1 cellular context compared by ENCODE assay signal in the genomic region with DNA sequence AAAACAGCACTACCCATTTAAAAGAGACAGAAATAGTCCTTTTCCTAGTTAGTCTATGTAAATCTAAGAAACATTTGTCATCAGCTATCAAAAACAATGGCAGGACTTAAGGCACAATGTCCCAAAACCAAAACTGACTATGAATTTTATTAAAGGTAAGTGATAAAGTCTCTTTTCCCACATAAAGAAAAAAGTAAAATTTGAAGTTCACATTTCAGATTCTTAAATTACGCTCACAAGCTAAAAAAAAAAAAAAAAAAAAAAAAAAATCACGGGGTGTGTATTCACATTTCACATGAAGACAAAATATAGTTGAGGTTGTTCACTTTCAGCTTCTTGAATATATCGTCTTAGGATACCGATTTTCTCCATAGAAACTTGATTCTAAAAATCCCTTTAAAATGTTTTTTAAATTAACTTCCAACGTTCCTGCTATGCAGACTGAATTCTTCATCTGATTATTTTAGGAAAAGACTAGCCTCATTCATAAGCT.
TF ChIP-seq lines count a peak whose summit lies in the region.

No MANE protein-coding gene starts in this region.

TF ChIP-seq in K562, 482 proteins besides CTCF, POLR2A, EP300 and RAD21:
- TF ChIP-seq, protein P1, sequence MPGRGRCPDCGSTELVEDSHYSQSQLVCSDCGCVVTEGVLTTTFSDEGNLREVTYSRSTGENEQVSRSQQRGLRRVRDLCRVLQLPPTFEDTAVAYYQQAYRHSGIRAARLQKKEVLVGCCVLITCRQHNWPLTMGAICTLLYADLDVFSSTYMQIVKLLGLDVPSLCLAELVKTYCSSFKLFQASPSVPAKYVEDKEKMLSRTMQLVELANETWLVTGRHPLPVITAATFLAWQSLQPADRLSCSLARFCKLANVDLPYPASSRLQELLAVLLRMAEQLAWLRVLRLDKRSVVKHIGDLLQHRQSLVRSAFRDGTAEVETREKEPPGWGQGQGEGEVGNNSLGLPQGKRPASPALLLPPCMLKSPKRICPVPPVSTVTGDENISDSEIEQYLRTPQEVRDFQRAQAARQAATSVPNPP (IDR thresholded peaks at IDR 0.05; ENCODE audit: borderline replicate concordance, insufficient read depth, insufficient read length) = no peak
- TF ChIP-seq ETV5 (CRISPR knock-in tag; IDR thresholded peaks at IDR 0.05; ENCODE audit: low read depth) (no peak), KLF10 (CRISPR knock-in tag; IDR thresholded peaks at IDR 0.05) (no peak), TBL1XR1 (IDR thresholded peaks at IDR 0.05; ENCODE audit: low read length in 2 of 2) (no peak), GATAD2B (IDR thresholded peaks at IDR 0.05; ENCODE audit: borderline replicate concordance) (no peak), MAZ (CRISPR knock-in tag; conservative IDR thresholded peaks at IDR 0.05 in 1 of 2, IDR thresholded peaks at IDR 0.05 in 1 of 2) (no peak), ZFP36 (IDR thresholded peaks at IDR 0.05; ENCODE audit: low read depth, low read length, partially characterized antibody) (no peak), BCL6 (CRISPR knock-in tag; IDR thresholded peaks at IDR 0.05) (no peak), HIVEP1 (CRISPR knock-in tag; IDR thresholded peaks at IDR 0.05) (no peak), FOXA1 (IDR thresholded peaks at IDR 0.05; ENCODE audit: borderline replicate concordance) (no peak), BACH1 (tag; IDR thresholded peaks at IDR 0.05) (no peak), SMARCA5 (IDR thresholded peaks at IDR 0.05) (0 out of 2 replicates have a peak, but pooled peaks have one; percentile 61), ZNF644 (tag; IDR thresholded peaks at IDR 0.05; ENCODE audit: low read depth) (no peak), CEBPG (CRISPR knock-in tag; IDR thresholded peaks at IDR 0.05) (no peak), CEBPG (tag; conservative IDR thresholded peaks at IDR 0.05 in 1 of 2, IDR thresholded peaks at IDR 0.05 in 1 of 2) (no peak), ZFP1 (CRISPR knock-in tag; IDR thresholded peaks at IDR 0.05) (no peak), C11orf30 (IDR thresholded peaks at IDR 0.05; ENCODE audit: low read depth) (no peak)
- TF ChIP-seq, protein P2, sequence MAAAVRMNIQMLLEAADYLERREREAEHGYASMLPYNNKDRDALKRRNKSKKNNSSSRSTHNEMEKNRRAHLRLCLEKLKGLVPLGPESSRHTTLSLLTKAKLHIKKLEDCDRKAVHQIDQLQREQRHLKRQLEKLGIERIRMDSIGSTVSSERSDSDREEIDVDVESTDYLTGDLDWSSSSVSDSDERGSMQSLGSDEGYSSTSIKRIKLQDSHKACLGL (CRISPR knock-in tag; IDR thresholded peaks at IDR 0.05; ENCODE audit: borderline replicate concordance, poor library complexity, severe bottlenecking) = no peak
- TF ChIP-seq, protein P3, sequence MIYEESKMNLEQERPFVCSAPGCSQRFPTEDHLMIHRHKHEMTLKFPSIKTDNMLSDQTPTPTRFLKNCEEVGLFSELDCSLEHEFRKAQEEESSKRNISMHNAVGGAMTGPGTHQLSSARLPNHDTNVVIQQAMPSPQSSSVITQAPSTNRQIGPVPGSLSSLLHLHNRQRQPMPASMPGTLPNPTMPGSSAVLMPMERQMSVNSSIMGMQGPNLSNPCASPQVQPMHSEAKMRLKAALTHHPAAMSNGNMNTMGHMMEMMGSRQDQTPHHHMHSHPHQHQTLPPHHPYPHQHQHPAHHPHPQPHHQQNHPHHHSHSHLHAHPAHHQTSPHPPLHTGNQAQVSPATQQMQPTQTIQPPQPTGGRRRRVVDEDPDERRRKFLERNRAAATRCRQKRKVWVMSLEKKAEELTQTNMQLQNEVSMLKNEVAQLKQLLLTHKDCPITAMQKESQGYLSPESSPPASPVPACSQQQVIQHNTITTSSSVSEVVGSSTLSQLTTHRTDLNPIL (CRISPR knock-in tag; IDR thresholded peaks at IDR 0.05) = no peak
- TF ChIP-seq, protein P4, sequence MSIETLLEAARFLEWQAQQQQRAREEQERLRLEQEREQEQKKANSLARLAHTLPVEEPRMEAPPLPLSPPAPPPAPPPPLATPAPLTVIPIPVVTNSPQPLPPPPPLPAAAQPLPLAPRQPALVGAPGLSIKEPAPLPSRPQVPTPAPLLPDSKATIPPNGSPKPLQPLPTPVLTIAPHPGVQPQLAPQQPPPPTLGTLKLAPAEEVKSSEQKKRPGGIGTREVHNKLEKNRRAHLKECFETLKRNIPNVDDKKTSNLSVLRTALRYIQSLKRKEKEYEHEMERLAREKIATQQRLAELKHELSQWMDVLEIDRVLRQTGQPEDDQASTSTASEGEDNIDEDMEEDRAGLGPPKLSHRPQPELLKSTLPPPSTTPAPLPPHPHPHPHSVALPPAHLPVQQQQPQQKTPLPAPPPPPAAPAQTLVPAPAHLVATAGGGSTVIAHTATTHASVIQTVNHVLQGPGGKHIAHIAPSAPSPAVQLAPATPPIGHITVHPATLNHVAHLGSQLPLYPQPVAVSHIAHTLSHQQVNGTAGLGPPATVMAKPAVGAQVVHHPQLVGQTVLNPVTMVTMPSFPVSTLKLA (conservative IDR thresholded peaks at IDR 0.05) = 0 out of 4 replicates have a peak, but pooled peaks of 1 of the 2 experiments have one; percentile 14
- TF ChIP-seq, protein P5, sequence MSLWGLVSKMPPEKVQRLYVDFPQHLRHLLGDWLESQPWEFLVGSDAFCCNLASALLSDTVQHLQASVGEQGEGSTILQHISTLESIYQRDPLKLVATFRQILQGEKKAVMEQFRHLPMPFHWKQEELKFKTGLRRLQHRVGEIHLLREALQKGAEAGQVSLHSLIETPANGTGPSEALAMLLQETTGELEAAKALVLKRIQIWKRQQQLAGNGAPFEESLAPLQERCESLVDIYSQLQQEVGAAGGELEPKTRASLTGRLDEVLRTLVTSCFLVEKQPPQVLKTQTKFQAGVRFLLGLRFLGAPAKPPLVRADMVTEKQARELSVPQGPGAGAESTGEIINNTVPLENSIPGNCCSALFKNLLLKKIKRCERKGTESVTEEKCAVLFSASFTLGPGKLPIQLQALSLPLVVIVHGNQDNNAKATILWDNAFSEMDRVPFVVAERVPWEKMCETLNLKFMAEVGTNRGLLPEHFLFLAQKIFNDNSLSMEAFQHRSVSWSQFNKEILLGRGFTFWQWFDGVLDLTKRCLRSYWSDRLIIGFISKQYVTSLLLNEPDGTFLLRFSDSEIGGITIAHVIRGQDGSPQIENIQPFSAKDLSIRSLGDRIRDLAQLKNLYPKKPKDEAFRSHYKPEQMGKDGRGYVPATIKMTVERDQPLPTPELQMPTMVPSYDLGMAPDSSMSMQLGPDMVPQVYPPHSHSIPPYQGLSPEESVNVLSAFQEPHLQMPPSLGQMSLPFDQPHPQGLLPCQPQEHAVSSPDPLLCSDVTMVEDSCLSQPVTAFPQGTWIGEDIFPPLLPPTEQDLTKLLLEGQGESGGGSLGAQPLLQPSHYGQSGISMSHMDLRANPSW (CRISPR knock-in tag; IDR thresholded peaks at IDR 0.05) = no peak
- TF ChIP-seq, protein P6, sequence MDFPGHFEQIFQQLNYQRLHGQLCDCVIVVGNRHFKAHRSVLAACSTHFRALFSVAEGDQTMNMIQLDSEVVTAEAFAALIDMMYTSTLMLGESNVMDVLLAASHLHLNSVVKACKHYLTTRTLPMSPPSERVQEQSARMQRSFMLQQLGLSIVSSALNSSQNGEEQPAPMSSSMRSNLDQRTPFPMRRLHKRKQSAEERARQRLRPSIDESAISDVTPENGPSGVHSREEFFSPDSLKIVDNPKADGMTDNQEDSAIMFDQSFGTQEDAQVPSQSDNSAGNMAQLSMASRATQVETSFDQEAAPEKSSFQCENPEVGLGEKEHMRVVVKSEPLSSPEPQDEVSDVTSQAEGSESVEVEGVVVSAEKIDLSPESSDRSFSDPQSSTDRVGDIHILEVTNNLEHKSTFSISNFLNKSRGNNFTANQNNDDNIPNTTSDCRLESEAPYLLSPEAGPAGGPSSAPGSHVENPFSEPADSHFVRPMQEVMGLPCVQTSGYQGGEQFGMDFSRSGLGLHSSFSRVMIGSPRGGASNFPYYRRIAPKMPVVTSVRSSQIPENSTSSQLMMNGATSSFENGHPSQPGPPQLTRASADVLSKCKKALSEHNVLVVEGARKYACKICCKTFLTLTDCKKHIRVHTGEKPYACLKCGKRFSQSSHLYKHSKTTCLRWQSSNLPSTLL (IDR thresholded peaks at IDR 0.05) = peak; percentile 57; the same call in 1 of the 2 replicates
- TF ChIP-seq, protein P7, sequence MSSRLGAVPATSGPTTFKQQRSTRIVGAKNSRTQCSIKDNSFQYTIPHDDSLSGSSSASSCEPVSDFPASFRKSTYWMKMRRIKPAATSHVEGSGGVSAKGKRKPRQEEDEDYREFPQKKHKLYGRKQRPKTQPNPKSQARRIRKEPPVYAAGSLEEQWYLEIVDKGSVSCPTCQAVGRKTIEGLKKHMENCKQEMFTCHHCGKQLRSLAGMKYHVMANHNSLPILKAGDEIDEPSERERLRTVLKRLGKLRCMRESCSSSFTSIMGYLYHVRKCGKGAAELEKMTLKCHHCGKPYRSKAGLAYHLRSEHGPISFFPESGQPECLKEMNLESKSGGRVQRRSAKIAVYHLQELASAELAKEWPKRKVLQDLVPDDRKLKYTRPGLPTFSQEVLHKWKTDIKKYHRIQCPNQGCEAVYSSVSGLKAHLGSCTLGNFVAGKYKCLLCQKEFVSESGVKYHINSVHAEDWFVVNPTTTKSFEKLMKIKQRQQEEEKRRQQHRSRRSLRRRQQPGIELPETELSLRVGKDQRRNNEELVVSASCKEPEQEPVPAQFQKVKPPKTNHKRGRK (tag; IDR thresholded peaks at IDR 0.05) = peak; percentile 66
